ENCODE assay signal across 12 cellular contexts in the genomic region with DNA sequence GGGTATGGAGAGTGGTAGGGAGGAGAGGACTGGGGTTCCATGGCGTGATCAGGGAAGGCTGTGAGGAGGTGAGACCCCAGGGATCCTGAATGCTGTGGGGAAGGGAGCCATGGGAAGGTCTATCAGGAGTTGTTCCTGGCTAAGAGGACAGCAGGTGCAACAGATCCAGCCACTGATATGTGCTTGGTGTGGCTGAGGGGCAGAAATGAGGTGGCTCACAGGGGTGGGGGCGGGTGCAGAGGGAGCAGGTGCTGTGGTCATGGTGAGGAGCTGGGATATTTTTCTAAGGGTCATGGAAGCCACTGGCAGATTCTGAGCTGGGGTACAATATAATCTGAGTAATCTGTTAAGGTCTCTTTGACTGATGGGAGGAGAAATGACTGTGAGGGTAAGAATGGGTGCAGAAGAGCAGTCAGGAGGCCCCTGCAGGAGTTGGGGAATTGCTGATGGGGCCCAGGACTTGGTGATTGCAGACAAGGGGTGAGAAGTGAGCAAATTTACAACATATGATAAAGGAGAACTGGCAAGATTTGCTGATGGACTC. TPM values are rescaled to one million over a fixed set of nuclear protein-coding genes. Genes with fewer than 3 reads are reported as not detected.
DNase-seq lines count a peak whose midpoint lies in the region; ATAC-seq and TF ChIP-seq lines count a peak whose summit lies in the region.
"Had no signal": no experiment of that assay in that cellular context is flagged by ENCODE, and none has a peak within 500 bp of the region (broad histone marks: within the 10 kb centered on the region; RNA-seq: fewer than 3 reads in every experiment).

No MANE protein-coding gene starts in this region.

- ATAC-seq in T-cell (replicated peaks in 1 of 4), result no peak
- ATAC-seq: CD8-positive, alpha-beta T cell had no signal

- POLR2A ChIA-PET in activated CD4-positive, alpha-beta memory T cell treated with anti-CD3 and anti-CD28 coated beads for 36 hours (lab: Charles Lee), result no interaction called here
- POLR2A ChIA-PET in activated CD4-positive, alpha-beta memory T cell treated with anti-CD3 and anti-CD28 coated beads, Interleukin-2, amount 10 ng/mL, durations not matched to agents 7 days and 5 days (lab: Charles Lee), result no interaction called here
- POLR2A ChIA-PET in T-cell (lab: Charles Lee), result no interaction called here

- intact Hi-C loops in activated CD4-positive, alpha-beta memory T cell treated with anti-CD3 and anti-CD28 coated beads for 36 hours (cut with micrococcal nuclease), result no loop called here

- H3K4me3 Mint-ChIP-seq in activated CD4-positive, alpha-beta memory T cell treated with anti-CD3 and anti-CD28 coated beads for 36 hours, result no peak overlapping the region
- no peak overlapping the region for H3K4me3 Mint-ChIP-seq in activated CD4-positive, alpha-beta memory T cell treated with anti-CD3 and anti-CD28 coated beads, Interleukin-2, amount 10 ng/mL, durations not matched to agents 7 days and 5 days
- H3K4me3 Mint-ChIP-seq in progenitor cell of endocrine pancreas (ENCODE audit: low read depth) (no peak overlapping the region), T-cell (no peak overlapping the region)
- H3K4me3 Mint-ChIP-seq: B cell; CD8-positive, alpha-beta T cell; H9 had no signal

- H3K36me3 Mint-ChIP-seq in activated CD4-positive, alpha-beta memory T cell treated with anti-CD3 and anti-CD28 coated beads for 36 hours, result no peaks in the 10 kb centered on the region
- H3K36me3 Mint-ChIP-seq in activated CD4-positive, alpha-beta memory T cell treated with anti-CD3 and anti-CD28 coated beads, Interleukin-2, amount 10 ng/mL, durations not matched to agents 7 days and 5 days (ENCODE audit: low read depth), result no peaks in the 10 kb centered on the region
- peaks cover 15% of the 10 kb centered on the region for H3K36me3 Mint-ChIP-seq in progenitor cell of endocrine pancreas (ENCODE audit: insufficient read depth)
- H3K36me3 Mint-ChIP-seq in T-cell, result no peaks in the 10 kb centered on the region
- H3K36me3 Mint-ChIP-seq: CD8-positive, alpha-beta T cell had no signal

- H3K4me1 Mint-ChIP-seq in activated CD4-positive, alpha-beta memory T cell treated with anti-CD3 and anti-CD28 coated beads for 36 hours (ENCODE audit: low read depth), result no peaks in the 10 kb centered on the region
- H3K4me1 Mint-ChIP-seq in activated CD4-positive, alpha-beta memory T cell treated with anti-CD3 and anti-CD28 coated beads, Interleukin-2, amount 10 ng/mL, durations not matched to agents 7 days and 5 days, result no peaks in the 10 kb centered on the region
- H3K4me1 Mint-ChIP-seq in progenitor cell of endocrine pancreas (ENCODE audit: low read depth), result no peaks in the 10 kb centered on the region
- H3K4me1 Mint-ChIP-seq in T-cell, result no peaks in the 10 kb centered on the region
- H3K4me1 Mint-ChIP-seq: B cell had no signal

- H3K27me3 Mint-ChIP-seq in activated CD4-positive, alpha-beta memory T cell treated with anti-CD3 and anti-CD28 coated beads for 36 hours, result peaks cover 2% of the 10 kb centered on the region
- peaks cover 13% of the 10 kb centered on the region for H3K27me3 Mint-ChIP-seq in activated CD4-positive, alpha-beta memory T cell treated with anti-CD3 and anti-CD28 coated beads, Interleukin-2, amount 10 ng/mL, durations not matched to agents 7 days and 5 days
- H3K27me3 Mint-ChIP-seq in progenitor cell of endocrine pancreas (no peaks in the 10 kb centered on the region), T-cell (peaks cover 0 to 7% of the 10 kb centered on the region in 2 donors)

- no peaks in the 10 kb centered on the region for H3K9me3 Mint-ChIP-seq in activated CD4-positive, alpha-beta memory T cell treated with anti-CD3 and anti-CD28 coated beads for 36 hours
- no peaks in the 10 kb centered on the region for H3K9me3 Mint-ChIP-seq in activated CD4-positive, alpha-beta memory T cell treated with anti-CD3 and anti-CD28 coated beads, Interleukin-2, amount 10 ng/mL, durations not matched to agents 7 days and 5 days
- H3K9me3 Mint-ChIP-seq in progenitor cell of endocrine pancreas (ENCODE audit: low read depth) (no peaks in the 10 kb centered on the region), T-cell (no peaks in the 10 kb centered on the region)
- H3K9me3 Mint-ChIP-seq: CD8-positive, alpha-beta T cell; H9 had no signal

- CTCF ChIA-PET in activated CD4-positive, alpha-beta memory T cell treated with anti-CD3 and anti-CD28 coated beads for 36 hours (lab: Charles Lee), result no interaction called here
- CTCF ChIA-PET in activated CD4-positive, alpha-beta memory T cell treated with anti-CD3 and anti-CD28 coated beads, Interleukin-2, amount 10 ng/mL, durations not matched to agents 7 days and 5 days (lab: Charles Lee), result no interaction called here
- CTCF ChIA-PET in T-cell (lab: Charles Lee), result no interaction called here

- DNase-seq in activated CD4-positive, alpha-beta memory T cell treated with anti-CD3 and anti-CD28 coated beads for 36 hours, result peak; percentile 10
- no peak for DNase-seq in activated CD4-positive, alpha-beta memory T cell treated with anti-CD3 and anti-CD28 coated beads, Interleukin-2, amount 10 ng/mL, durations not matched to agents 7 days and 5 days
- DNase-seq in mesenteric fat pad (ENCODE audit: low spot score) (peak; percentile 62), progenitor cell of endocrine pancreas (ENCODE audit: low spot score, unreplicated experiment) (no peak), activated gamma-delta T cell (lab: John Stamatoyannopoulos, UW) (no peak), T-cell (no peak)
- DNase-seq: Calu3; CD8-positive, alpha-beta T cell; DMS79 treated with DMSO at 0.1 percent for 48 hours; GF-D8; H9 had no signal

- TF ChIP-seq CTCF in progenitor cell of endocrine pancreas (IDR thresholded peaks at IDR 0.05; ENCODE audit: unreplicated experiment), result no peak

- H3K27ac Mint-ChIP-seq in activated CD4-positive, alpha-beta memory T cell treated with anti-CD3 and anti-CD28 coated beads for 36 hours, result no peak overlapping the region
- H3K27ac Mint-ChIP-seq in activated CD4-positive, alpha-beta memory T cell treated with anti-CD3 and anti-CD28 coated beads, Interleukin-2, amount 10 ng/mL, durations not matched to agents 7 days and 5 days, result no peak overlapping the region
- peak overlapping the region; percentile 22 for H3K27ac Mint-ChIP-seq in progenitor cell of endocrine pancreas
- H3K27ac Mint-ChIP-seq in T-cell, result no peak overlapping the region
- H3K27ac Mint-ChIP-seq: B cell; CD8-positive, alpha-beta T cell; H9 had no signal

RNA-seq across cellular contexts. Expression of gene DMC1, which starts 31.3 kb away (rescaled TPM):
- 10 to 100 TPM; 15.8 to 20.1 TPM for total RNA-seq in activated CD4-positive, alpha-beta memory T cell treated with anti-CD3 and anti-CD28 coated beads for 36 hours
- 10 to 100 TPM; 12.5 to 12.6 TPM for total RNA-seq in activated CD4-positive, alpha-beta memory T cell treated with anti-CD3 and anti-CD28 coated beads, Interleukin-2, amount 10 ng/mL, durations not matched to agents 7 days and 5 days
- total RNA-seq in mesenteric fat pad (0.22 TPM), progenitor cell of endocrine pancreas (2.2 and 3.0 TPM in 2 replicates), T-cell (under 1 TPM in 4 of 5 donors, not detected in 1; 0.55 to 0.78 (median 0.68) TPM)

RNA-seq across cellular contexts. Expression of gene FAM227A, which starts 54.9 kb away (rescaled TPM):
- total RNA-seq in activated CD4-positive, alpha-beta memory T cell treated with anti-CD3 and anti-CD28 coated beads for 36 hours, result under 1 TPM; 0.36 to 0.88 TPM
- total RNA-seq in activated CD4-positive, alpha-beta memory T cell treated with anti-CD3 and anti-CD28 coated beads, Interleukin-2, amount 10 ng/mL, durations not matched to agents 7 days and 5 days, result under 1 TPM; 0.10 to 0.45 TPM
- total RNA-seq in mesenteric fat pad (0.22 TPM), progenitor cell of endocrine pancreas (18.3 and 18.6 TPM in 2 replicates), T-cell (1 to 10 TPM in 1 of 5 donors, under 1 TPM in 3, not detected in 1; 0.06 to 1.1 (median 0.41) TPM)

RNA-seq across cellular contexts. Expression of gene CBY1, which starts 55.1 kb away (rescaled TPM):
- 10 to 100 TPM in 1 of 2 experiments, 1 to 10 TPM in 1; 9.8 to 14.6 TPM for total RNA-seq in activated CD4-positive, alpha-beta memory T cell treated with anti-CD3 and anti-CD28 coated beads for 36 hours
- total RNA-seq in activated CD4-positive, alpha-beta memory T cell treated with anti-CD3 and anti-CD28 coated beads, Interleukin-2, amount 10 ng/mL, durations not matched to agents 7 days and 5 days, result 10 to 100 TPM in 1 of 2 experiments, 1 to 10 TPM in 1; 9.5 to 11.0 TPM
- total RNA-seq in mesenteric fat pad (18.9 TPM), progenitor cell of endocrine pancreas (46.1 and 50.5 TPM in 2 replicates), T-cell (10 to 100 TPM; 10.3 to 32.0 (median 27.8) TPM)

Comparison
In these comparisons a context has a peak if more than half of its experiments do, and no peak if none do; other contexts are left out.
1. DNase-seq: peak in activated CD4-positive, alpha-beta memory T cell treated with anti-CD3 and anti-CD28 coated beads for 36 hours (single experiment) and mesenteric fat pad (single experiment); none in activated CD4-positive, alpha-beta memory T cell treated with anti-CD3 and anti-CD28 coated beads, Interleukin-2, amount 10 ng/mL, durations not matched to agents 7 days and 5 days (single experiment), progenitor cell of endocrine pancreas (single experiment), activated gamma-delta T cell (single experiment) and T-cell (0 of 34).